ENCODE assay signal across 1 cellular context in the genomic region with DNA sequence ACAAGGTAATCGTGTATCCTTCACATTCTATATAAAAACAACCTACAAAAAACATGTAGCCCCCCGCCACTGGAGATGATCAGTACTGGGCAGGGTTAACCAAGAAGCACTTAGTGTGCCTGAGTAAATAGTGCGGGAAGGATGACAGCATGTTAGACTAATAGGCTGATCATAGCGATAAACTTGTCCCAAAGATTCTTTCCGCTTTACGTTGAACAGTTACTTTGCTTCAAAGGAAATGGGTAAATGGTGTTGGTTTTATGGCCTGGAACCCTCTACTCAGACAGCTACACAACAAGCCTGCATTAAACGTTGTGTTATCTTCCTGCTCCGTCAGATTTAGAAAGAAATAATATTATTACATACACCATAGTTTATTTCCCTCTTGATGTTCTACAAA.
TF ChIP-seq lines count a peak whose summit lies in the region.

No MANE protein-coding gene starts in this region.

TF ChIP-seq in HEK293, 187 proteins besides CTCF, POLR2A, EP300 and RAD21 (continued from another document):
- TF ChIP-seq KLF8 (tag by site-specific recombination; IDR thresholded peaks at IDR 0.05) = no peak
- TF ChIP-seq ZNF341 (tag by site-specific recombination; IDR thresholded peaks at IDR 0.05; ENCODE audit: low read depth) = no peak
- TF ChIP-seq KLF16 (tag by site-specific recombination; IDR thresholded peaks at IDR 0.05) = no peak
- no peak for TF ChIP-seq ZNF785 (tag by site-specific recombination; IDR thresholded peaks at IDR 0.05)
- TF ChIP-seq ZNF169 (tag by site-specific recombination; IDR thresholded peaks at IDR 0.05) = no peak
- no peak for TF ChIP-seq ZSCAN18 (tag by site-specific recombination; IDR thresholded peaks at IDR 0.05)
- TF ChIP-seq ZFP3 (tag by site-specific recombination; IDR thresholded peaks at IDR 0.05; ENCODE audit: low read depth) = no peak
- peak; percentile 13; the same call in 1 of the 2 replicates for TF ChIP-seq TRIM28 (IDR thresholded peaks at IDR 0.05; ENCODE audit: borderline replicate concordance, low read length)
- no peak for TF ChIP-seq ZNF266 (tag by site-specific recombination; IDR thresholded peaks at IDR 0.05; ENCODE audit: low read depth)
- peak; percentile 25; the same call in 1 of the 2 replicates for TF ChIP-seq ZNF398 (tag by site-specific recombination; IDR thresholded peaks at IDR 0.05)
- no peak for TF ChIP-seq ZNF621 (tag by site-specific recombination; IDR thresholded peaks at IDR 0.05)
- TF ChIP-seq OVOL3 (tag by site-specific recombination; IDR thresholded peaks at IDR 0.05) = peak; percentile 98
- no peak for TF ChIP-seq ZFHX2 (tag by site-specific recombination; conservative IDR thresholded peaks at IDR 0.05)
- TF ChIP-seq, protein P1, sequence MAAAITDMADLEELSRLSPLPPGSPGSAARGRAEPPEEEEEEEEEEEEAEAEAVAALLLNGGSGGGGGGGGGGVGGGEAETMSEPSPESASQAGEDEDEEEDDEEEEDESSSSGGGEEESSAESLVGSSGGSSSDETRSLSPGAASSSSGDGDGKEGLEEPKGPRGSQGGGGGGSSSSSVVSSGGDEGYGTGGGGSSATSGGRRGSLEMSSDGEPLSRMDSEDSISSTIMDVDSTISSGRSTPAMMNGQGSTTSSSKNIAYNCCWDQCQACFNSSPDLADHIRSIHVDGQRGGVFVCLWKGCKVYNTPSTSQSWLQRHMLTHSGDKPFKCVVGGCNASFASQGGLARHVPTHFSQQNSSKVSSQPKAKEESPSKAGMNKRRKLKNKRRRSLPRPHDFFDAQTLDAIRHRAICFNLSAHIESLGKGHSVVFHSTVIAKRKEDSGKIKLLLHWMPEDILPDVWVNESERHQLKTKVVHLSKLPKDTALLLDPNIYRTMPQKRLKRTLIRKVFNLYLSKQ (tag by site-specific recombination; IDR thresholded peaks at IDR 0.05; ENCODE audit: borderline replicate concordance) = no peak
- no peak for TF ChIP-seq ZNF530 (tag by site-specific recombination; IDR thresholded peaks at IDR 0.05; ENCODE audit: low read depth)
- no peak for TF ChIP-seq ZNF223 (tag by site-specific recombination; IDR thresholded peaks at IDR 0.05)
- no peak for TF ChIP-seq HOXC10 (CRISPR knock-in tag; IDR thresholded peaks at IDR 0.05)
- TF ChIP-seq ZNF24 (tag by site-specific recombination; IDR thresholded peaks at IDR 0.05) = no peak
- no peak for TF ChIP-seq SALL2 (tag by site-specific recombination; IDR thresholded peaks at IDR 0.05; ENCODE audit: borderline replicate concordance)
- 0 out of 2 replicates have a peak, but pooled peaks have one; percentile 23 for TF ChIP-seq ZNF394 (tag by site-specific recombination; IDR thresholded peaks at IDR 0.05; ENCODE audit: borderline replicate concordance)
- no peak for TF ChIP-seq ZNF157 (tag by site-specific recombination; IDR thresholded peaks at IDR 0.05)
